10 cellular contexts compared by ENCODE assay signal in the genomic region with DNA sequence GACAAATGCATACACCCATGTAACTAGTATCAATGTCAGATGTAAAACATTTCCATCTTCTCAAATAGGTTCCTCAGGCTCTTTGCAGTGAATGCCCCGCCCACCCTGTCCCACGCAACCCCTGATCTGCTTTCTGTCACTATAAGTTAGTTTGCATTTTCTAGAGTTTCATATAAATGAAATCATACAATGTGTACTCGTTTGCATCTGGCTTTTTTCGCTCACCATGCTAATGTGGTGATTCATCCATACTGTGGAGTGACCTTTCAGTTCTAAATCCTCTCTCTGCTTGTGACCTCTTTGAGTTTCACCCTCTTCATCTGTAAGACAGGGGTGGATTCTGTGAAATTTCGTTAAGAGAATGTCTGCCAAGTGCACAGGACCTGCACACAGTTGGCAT.
DNase-seq lines count a peak whose midpoint lies in the region; ATAC-seq, FAIRE-seq and TF ChIP-seq lines count a peak whose summit lies in the region.
"Had no signal": no experiment of that assay in that cellular context is flagged by ENCODE, and none has a peak within 500 bp of the region (broad histone marks: within the 10 kb centered on the region; RNA-seq: fewer than 3 reads in every experiment).

No MANE protein-coding gene starts in this region.

- DNase-seq in ELR (ENCODE audit: low read depth) (peak; percentile 63), H54 (ENCODE audit: insufficient read length, low spot score) (peak; percentile 60), amniotic epithelial cell (ENCODE audit: low read depth) (peak; percentile 70), foreskin melanocyte (peak; percentile 40), SW 1271 (lab: John Stamatoyannopoulos, UW) (no peak), GF-D8 (lab: John Stamatoyannopoulos, UW) (no peak)
- DNase-seq: central memory CD4-positive, alpha-beta T cell; lower lobe of right lung had no signal

- no peak for ATAC-seq in GM21619 (IDR thresholded peaks at IDR 0.05; ENCODE audit: unreplicated experiment)
- no peak for ATAC-seq in HG03460 (IDR thresholded peaks at IDR 0.05; ENCODE audit: unreplicated experiment)
- ATAC-seq: lower lobe of right lung had no signal

- TF ChIP-seq POLR2A in H54 (IDR thresholded peaks at IDR 0.05; ENCODE audit: low read depth, low read length): no peak

- no peak for FAIRE-seq in H54 (lab: Jason Lieb, UNC)

Comparison
In these comparisons a context has a peak if more than half of its experiments do, and no peak if none do; other contexts are left out.
1. DNase-seq: peak in ELR (single experiment), H54 (single experiment), amniotic epithelial cell (single experiment) and foreskin melanocyte (single experiment); none in SW 1271 (0 of 2) and GF-D8 (single experiment).